8 cellular contexts compared by ENCODE assay signal in genomic region chr4:37827802-37828321, GRCh38. TPM values are rescaled to one million over a fixed set of nuclear protein-coding genes. Genes with fewer than 3 reads are reported as not detected.
DNase-seq lines count a peak whose midpoint lies in the region; ATAC-seq, FAIRE-seq and TF ChIP-seq lines count a peak whose summit lies in the region.

No MANE protein-coding gene starts in this region.

- 83% methylated on average over 1 of the region's 1 CpG for WGBS in A549 (ENCODE audit: missing lambda C conversion rate)
- no CpG with 5 or more reads among the region's 1 CpG for WGBS in mesendoderm (ENCODE audit: extremely low coverage, insufficient coverage, low lambda C conversion rate)

- TF ChIP-seq CTCF in A549 (IDR thresholded peaks at IDR 0.05) (no peak), HL-60 (IDR thresholded peaks at IDR 0.05; ENCODE audit: insufficient read depth, low read length) (no peak), brain microvascular endothelial cell (IDR thresholded peaks at IDR 0.05; ENCODE audit: low read depth, low read length, missing control alignments) (no peak)

- H3K4me2 ChIP-seq in A549 (peak overlapping the region; percentile 94), mesendoderm (ENCODE audit: low read length) (no peak overlapping the region)

- H3K4ac ChIP-seq in mesendoderm (ENCODE audit: low read depth, low read length), result no peak overlapping the region

- TF ChIP-seq POLR2A in A549 (IDR thresholded peaks at IDR 0.05; ENCODE audit: low read length), result no peak

- POLR2A ChIA-PET in A549 (lab: Yijun Ruan, JAX), result no interaction called here

- H3K36me3 ChIP-seq in brain microvascular endothelial cell (replicated peaks), result peaks cover 23% of the 10 kb centered on the region
- H3K36me3 ChIP-seq in mesendoderm (ENCODE audit: control insufficient read depth, insufficient read depth, low read length), result no peaks in the 10 kb centered on the region

- no peak overlapping the region for H3K18ac ChIP-seq in mesendoderm (ENCODE audit: low read length)

- in situ Hi-C loops in brain microvascular endothelial cell (cut with HindIII; ENCODE audit: low pct_ligation_motif_present, low sequenced_read_pairs), result no loop called here

- H3K27ac ChIP-seq in A549 (no peak overlapping the region), HL-60 (replicated peaks) (no peak overlapping the region; the same call in 1 of the 2 replicates), brain microvascular endothelial cell (peak overlapping the region; percentile 77), mesendoderm (ENCODE audit: low read depth, low read length) (no peak overlapping the region)

- H3K4me1 ChIP-seq in A549 (peaks cover 13% of the 10 kb centered on the region; the same call in 2 of the 3 replicates), mesendoderm (ENCODE audit: control insufficient read depth, low read depth, low read length) (no peaks in the 10 kb centered on the region)

- CTCF ChIA-PET in A549 (lab: Yijun Ruan, JAX), result interaction anchor here (1.7 kb wide), 1 partner anchor 151 kb away, joined by 5 read pairs; no protein-coding TSS in a partner anchor

- H2BK15ac ChIP-seq in mesendoderm (replicated peaks; ENCODE audit: low read depth), result no peak overlapping the region

- H3K27me3 ChIP-seq in HL-60 (ENCODE audit: insufficient read depth, poor library complexity, severe bottlenecking), result no peaks in the 10 kb centered on the region
- no peaks in the 10 kb centered on the region for H3K27me3 ChIP-seq in brain microvascular endothelial cell (replicated peaks)
- no peaks in the 10 kb centered on the region for H3K27me3 ChIP-seq in mesendoderm (ENCODE audit: insufficient read depth, low read length, poor library complexity)

- H3K9me3 ChIP-seq in A549, result no peaks in the 10 kb centered on the region

- H3K79me1 ChIP-seq in mesendoderm (ENCODE audit: low read length), result no peaks in the 10 kb centered on the region

- no peak for ATAC-seq in A549
- ATAC-seq in GM19397 (IDR thresholded peaks at IDR 0.05; ENCODE audit: unreplicated experiment), result no peak
- no peak for ATAC-seq in HG03469 (IDR thresholded peaks at IDR 0.05; ENCODE audit: unreplicated experiment)

- H4K8ac ChIP-seq in mesendoderm (ENCODE audit: low read depth, low read length), result no peak overlapping the region

- H4K5ac ChIP-seq in mesendoderm (ENCODE audit: low read length), result no peak overlapping the region

- peak overlapping the region; percentile 29 for H3K9ac ChIP-seq in mesendoderm (ENCODE audit: low read length)

- no peak overlapping the region for H3K4me3 ChIP-seq in A549
- H3K4me3 ChIP-seq in HL-60 (replicated peaks; ENCODE audit: insufficient read depth, low read length), result peak overlapping the region; percentile 98
- peak overlapping the region; percentile 92 for H3K4me3 ChIP-seq in brain microvascular endothelial cell (ENCODE audit: low read depth, low read length)
- H3K4me3 ChIP-seq in mesendoderm (ENCODE audit: low read length), result no peak overlapping the region

- H2BK120ac ChIP-seq in mesendoderm (ENCODE audit: low read depth, low read length), result no peak overlapping the region

- no peak overlapping the region for H2BK5ac ChIP-seq in mesendoderm (ENCODE audit: low read length)

- TF ChIP-seq RAD21 in A549 (conservative IDR thresholded peaks at IDR 0.05 in 1 of 2, IDR thresholded peaks at IDR 0.05 in 1 of 2), result no peak

- H3K56ac ChIP-seq in mesendoderm (ENCODE audit: low read length), result no peak overlapping the region

- TF ChIP-seq EP300 in A549 (IDR thresholded peaks at IDR 0.05), result no peak

- H3K23ac ChIP-seq in mesendoderm (ENCODE audit: low read length), result no peak overlapping the region

- H3K79me2 ChIP-seq in mesendoderm (ENCODE audit: control insufficient read depth, insufficient read depth, low read length), result no peaks in the 10 kb centered on the region

- H2AK5ac ChIP-seq in mesendoderm (ENCODE audit: low read length), result no peak overlapping the region

- DNase-seq in A549 (ENCODE audit: low read depth in 1 of 2, low spot score in 1 of 2), result no peak
- no peak for DNase-seq in HL-60 (ENCODE audit: low read depth in 1 of 2, low spot score in 1 of 2)
- no peak for DNase-seq in brain microvascular endothelial cell
- no peak for DNase-seq in mesendoderm
- no peak for DNase-seq in medulla oblongata (ENCODE audit: extremely low spot score)
- no peak for DNase-seq in GDM1 (lab: John Stamatoyannopoulos, UW)

- FAIRE-seq in A549 (lab: Jason Lieb, UNC), result no peak

TF ChIP-seq in A549, 52 proteins besides CTCF, POLR2A, EP300 and RAD21:
- TF ChIP-seq FOSB (CRISPR knock-in tag; IDR thresholded peaks at IDR 0.05) (no peak), RCOR1 (IDR thresholded peaks at IDR 0.05; ENCODE audit: low read depth, low read length) (no peak), HOXB13 (CRISPR knock-in tag; IDR thresholded peaks at IDR 0.05; ENCODE audit: low read depth) (no peak), NR3C1 (IDR thresholded peaks at IDR 0.05) (no peak), TFCP2L1 (CRISPR knock-in tag; IDR thresholded peaks at IDR 0.05) (no peak), HOXA7 (CRISPR knock-in tag; IDR thresholded peaks at IDR 0.05) (no peak)

RNA-seq across cellular contexts. Expression of gene PGM2, which starts 1.4 kb away (rescaled TPM):
- polyA plus RNA-seq in A549 (2011; rRNA removed), result 13.9 and 17.0 TPM in 2 replicates
- 5.4 TPM in 2 replicates for polyA plus RNA-seq in A549 (2012; cell fraction: cytosol; rRNA removed)
- 3.9 and 6.5 TPM in 2 replicates for polyA plus RNA-seq in A549 (2012; cell fraction: nucleus; rRNA removed)
- 11.0 to 11.6 TPM (median 11.4 TPM) in 3 replicates for polyA plus RNA-seq in A549 (2017; fragmentation: RNase III; extraction: RNeasy Plus Mini Kit Qiagen cat#74134 plus additional on column Dnase treatment)
- 5.7 and 9.1 TPM in 2 replicates for polyA minus RNA-seq in A549 (2011; rRNA and poly(A)+ RNA removed)
- 22.5 TPM for polyA plus RNA-seq in mesendoderm (2013, experiment 1 of 2)
- 22.6 TPM for polyA plus RNA-seq in mesendoderm (2013, experiment 2 of 2)

Comparison
In these comparisons a context has a peak if more than half of its experiments do, and no peak if none do; other contexts are left out.
1. H3K4me3 ChIP-seq: peak in HL-60 (single experiment) and brain microvascular endothelial cell (single experiment); none in A549 (single experiment) and mesendoderm (single experiment).